8 cellular contexts compared by ENCODE assay signal in genomic region chr3:134357914-134358811, GRCh38. TPM values are rescaled to one million over a fixed set of nuclear protein-coding genes. Genes with fewer than 3 reads are reported as not detected.
DNase-seq lines count a peak whose midpoint lies in the region; ATAC-seq, FAIRE-seq and TF ChIP-seq lines count a peak whose summit lies in the region.

No MANE protein-coding gene starts in this region.

- H3K4me2 ChIP-seq in KMS-11: no peak overlapping the region
- no peak overlapping the region for H3K4me2 ChIP-seq in K562 (ENCODE audit: insufficient read depth, low read length)

- 5% methylated on average over 7 of the region's 10 CpGs for WGBS in K562 (ENCODE audit: insufficient coverage, low coverage, missing lambda C conversion rate)

- POLR2A ChIA-PET in K562 (lab: Yijun Ruan, JAX): no interaction called here

- DNase-seq in K562 (ENCODE audit: extremely low read depth in 1 of 4, low spot score in 3 of 4) (peak in 3 of 4 experiments; percentile 25 to 26 (median 26)), kidney epithelial cell (ENCODE audit: low read depth) (peak; percentile 94), NCI-H146 (lab: John Stamatoyannopoulos, UW) (no peak)
- DNase-seq in effector CD4-positive, alpha-beta T cell: no peak

- FAIRE-seq in G401.6 (lab: Jason Lieb, UNC) (peak; percentile 100), K562 (lab: Jason Lieb, UNC) (no peak)

- H3K4me3 ChIP-seq in KMS-11 (IDR thresholded peaks at IDR 0.05; ENCODE audit: insufficient read depth, low read depth, low read length) (no peak overlapping the region), K562 (no peak overlapping the region), kidney epithelial cell (ENCODE audit: low read depth, low read length) (no peak overlapping the region)

- TF ChIP-seq RAD21 in K562 (CRISPR knock-in tag; conservative IDR thresholded peaks at IDR 0.05 in 1 of 2, IDR thresholded peaks at IDR 0.05 in 1 of 2): no peak; a peak in 1 of 4 replicates

- H3K4me1 ChIP-seq in KMS-11 (ENCODE audit: low read depth, poor library complexity, severe bottlenecking) (peaks cover 6% of the 10 kb centered on the region), K562 (replicated peaks in 1 of 2; ENCODE audit: control insufficient read depth in 2 of 2, insufficient read depth in 2 of 2, low read length in 2 of 2) (no peaks in the 10 kb centered on the region)

- H2AFZ ChIP-seq in KMS-11 (ENCODE audit: low read depth) (no peak overlapping the region), K562 (ENCODE audit: low read depth, low read length) (no peak overlapping the region)

- BruUV-seq in K562 (replicated peaks; lab: Mats Ljungman, UMichigan): no TSS peak

- H3K9ac ChIP-seq in KMS-11 (no peak overlapping the region), K562 (ENCODE audit: insufficient read depth in 1 of 2, low read depth in 2 of 2, low read length in 2 of 2) (no peak overlapping the region)

- TF ChIP-seq CTCF in KMS-11 (conservative IDR thresholded peaks at IDR 0.05; ENCODE audit: low read depth, low read length): 0 out of 2 replicates have a peak, but pooled peaks have one; percentile 20
- TF ChIP-seq CTCF in K562 (IDR thresholded peaks at IDR 0.05 in 2 of 3, conservative IDR thresholded peaks at IDR 0.05 in 1 of 3; ENCODE audit: insufficient read depth in 2 of 3, low read depth in 1 of 3, low read length in 3 of 3): peak; percentile 30 to 39 (median 31); a peak in 4 of 6 replicates
- TF ChIP-seq CTCF in kidney epithelial cell (IDR thresholded peaks at IDR 0.05; ENCODE audit: insufficient read depth, low read length, poor library complexity, severe bottlenecking): peak; percentile 53

- no peaks in the 10 kb centered on the region for H3K79me2 ChIP-seq in KMS-11 (ENCODE audit: insufficient read depth, low read depth)
- H3K79me2 ChIP-seq in K562 (ENCODE audit: control insufficient read depth, insufficient read depth, low read length): no peaks in the 10 kb centered on the region

- no peaks in the 10 kb centered on the region for H4K20me1 ChIP-seq in KMS-11 (ENCODE audit: insufficient read depth)
- H4K20me1 ChIP-seq in K562 (replicated peaks; ENCODE audit: control insufficient read depth, insufficient read depth, low read length): no peaks in the 10 kb centered on the region; the same call in 1 of the 2 replicates

- peak; percentile 66 for ATAC-seq in K562
- ATAC-seq in HG03521 (IDR thresholded peaks at IDR 0.05; ENCODE audit: unreplicated experiment): no peak

- CTCF ChIA-PET in K562 (lab: Yijun Ruan, JAX; ENCODE audit: low intra/inter-chr PET ratio): no interaction called here

- no peaks in the 10 kb centered on the region for H3K9me3 ChIP-seq in K562 (replicated peaks; ENCODE audit: control insufficient read depth, insufficient read depth, low read depth, low read length)

- TF ChIP-seq POLR2A in K562 (conservative IDR thresholded peaks at IDR 0.05): no peak

- in situ Hi-C loops in K562 (cut with MboI): no loop called here

- no peaks in the 10 kb centered on the region for H3K27me3 ChIP-seq in KMS-11 (ENCODE audit: insufficient read depth, low read depth)
- peaks cover 3 to 84% of the 10 kb centered on the region in 2 experiments; a peak in 2 of 5 replicates for H3K27me3 ChIP-seq in K562 (ENCODE audit: control insufficient read depth in 2 of 2, insufficient read depth in 2 of 2, low read length in 2 of 2)
- no peaks in the 10 kb centered on the region for H3K27me3 ChIP-seq in kidney epithelial cell (ENCODE audit: control insufficient read depth, insufficient read depth, low read length)

- no peak for TF ChIP-seq EP300 in K562 (IDR thresholded peaks at IDR 0.05; ENCODE audit: low read length)

- no peaks in the 10 kb centered on the region for H3K9me1 ChIP-seq in K562 (ENCODE audit: control insufficient read depth, insufficient read depth, low read length)

- H3K36me3 ChIP-seq in KMS-11 (ENCODE audit: insufficient read depth) (no peaks in the 10 kb centered on the region), K562 (ENCODE audit: control insufficient read depth, insufficient read depth, low read length) (no peaks in the 10 kb centered on the region), kidney epithelial cell (ENCODE audit: control insufficient read depth, insufficient read depth, low read length) (peaks cover 19% of the 10 kb centered on the region)

- H3K27ac ChIP-seq in KMS-11 (no peak overlapping the region), K562 (ENCODE audit: extremely low read depth, low read depth, low read length) (no peak overlapping the region), temporal lobe (ENCODE audit: low read depth, low read length) (peak overlapping the region; percentile 86)

- intact Hi-C loops in K562 (cut with micrococcal nuclease): no loop called here

TF ChIP-seq in K562, 482 proteins besides CTCF, POLR2A, EP300 and RAD21 (continues in another document):
- TF ChIP-seq SRSF7 (optimal IDR thresholded peaks at IDR 0.05; ENCODE audit: low read depth, low read length): no peak
- no peak for TF ChIP-seq ZNF282 (CRISPR knock-in tag; IDR thresholded peaks at IDR 0.05)
- TF ChIP-seq ZNF407 (IDR thresholded peaks at IDR 0.05; ENCODE audit: low read depth): no peak
- no peak for TF ChIP-seq PPARD (CRISPR knock-in tag; IDR thresholded peaks at IDR 0.05)
- no peak for TF ChIP-seq ZNF253 (CRISPR knock-in tag; conservative IDR thresholded peaks at IDR 0.05)
- no peak for TF ChIP-seq LARP7 (IDR thresholded peaks at IDR 0.05)

RNA-seq across cellular contexts. Expression of gene AMOTL2, which starts 16.1 kb away (rescaled TPM):
- 0.07 TPM in 1 of 2 replicates, not detected in the other for total RNA-seq in K562 (2011; cell fraction: chromatin; rRNA removed; ENCODE audit: low replicate concordance)
- total RNA-seq in K562 (2011; cell fraction: nucleolus; rRNA removed): not detected in 2 replicates
- total RNA-seq in K562 (2011; cell fraction: nucleoplasm; rRNA removed): not detected in 2 replicates
- total RNA-seq in K562 (2014; rRNA removed): not detected in 2 replicates
- not detected in 2 replicates for total RNA-seq in K562 (2014; rRNA removed; fragmentation: Illumina TruSeq; extraction: Trizol)
- total RNA-seq in K562 (2015; rRNA removed; fragmentation: Illumina TruSeq; extraction: Trizol): not detected in 2 replicates
- total RNA-seq in K562 (2021): 0.31 and 0.54 TPM in 2 replicates
- not detected in 2 replicates for polyA plus RNA-seq in K562 (2011; rRNA removed)
- polyA plus RNA-seq in K562 (2011; cell fraction: cytosol; rRNA removed): 0.01 TPM in 2 replicates
- polyA plus RNA-seq in K562 (2011; cell fraction: nucleus; rRNA removed): 0.04 TPM in 1 of 2 replicates, not detected in the other
- not detected in 2 replicates for polyA plus RNA-seq in K562 (2012)
- not detected in 2 replicates for polyA plus RNA-seq in K562 (2014; fragmentation: Illumina TruSeq; extraction: Trizol)
- polyA plus RNA-seq in K562 (2014; fragmentation: Nextera tagmentation; extraction: Ambion mirVana): not detected
- polyA plus RNA-seq in K562 (2014; rRNA removed): 0.12 TPM in 1 of 2 replicates, not detected in the other
- not detected in 2 replicates for polyA minus RNA-seq in K562 (2011; rRNA and poly(A)+ RNA removed)
- polyA minus RNA-seq in K562 (2011; cell fraction: cytosol; rRNA and poly(A)+ RNA removed): 0.46 TPM in 1 of 2 replicates, not detected in the other
- polyA minus RNA-seq in K562 (2011; cell fraction: nucleus; rRNA and poly(A)+ RNA removed): not detected in 2 replicates
- 191 and 200 TPM in 2 replicates for total RNA-seq in kidney epithelial cell
- 46.5 TPM for total RNA-seq in temporal lobe

Comparison
In these comparisons a context has a peak if more than half of its experiments do, and no peak if none do; other contexts are left out.
1. DNase-seq: peak in K562 (3 of 4) and kidney epithelial cell (single experiment); none in effector CD4-positive, alpha-beta T cell (single experiment) and NCI-H146 (single experiment).
2. RNA of gene AMOTL2, which starts 16.1 kb away (total RNA-seq): 191 to 200 TPM in kidney epithelial cell and 46.5 TPM in temporal lobe (single experiment); 0.07 to 0.54 TPM in K562; every median in the first group is over 10 times any median in the second.
3. Peak in every context shown above with its lines, with median percentiles within 50 percentile points of each other: CTCF ChIP-seq.